In the genomic region with DNA sequence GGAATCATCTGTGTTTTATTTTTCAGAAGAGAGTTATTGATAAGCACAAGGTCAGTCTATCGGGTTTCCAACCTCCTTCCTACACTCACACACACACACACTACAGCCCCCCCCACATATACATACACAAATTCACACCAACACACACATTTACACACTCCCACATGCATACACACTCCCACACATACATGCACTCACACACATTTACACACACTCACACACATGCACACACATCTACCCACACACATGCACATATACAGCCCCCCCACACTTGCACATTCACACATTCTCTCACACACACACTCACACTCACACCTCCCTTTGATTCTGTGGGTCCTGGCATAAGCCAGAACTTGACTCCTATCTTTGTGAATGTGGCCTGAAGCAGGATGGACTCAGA, we compare ENCODE assay signal across 10 cellular contexts. TPM values are rescaled to one million over a fixed set of nuclear protein-coding genes. Genes with fewer than 3 reads are reported as not detected.
"Had no signal": no experiment of that assay in that cellular context is flagged by ENCODE, and none has a peak within 500 bp of the region (broad histone marks: within the 10 kb centered on the region; RNA-seq: fewer than 3 reads in every experiment).

No MANE protein-coding gene starts in this region.

- H2AFZ ChIP-seq: GM23248 had no signal

- ATAC-seq: K562 had no signal

- H3K4me3 Mint-ChIP-seq: H9, HFFc6 had no signal

- FAIRE-seq: H54, K562 had no signal

- H3K9ac ChIP-seq: GM23248 had no signal

- DNase-seq: GM23248, GOT3, H9, HCEC 1CT, HFFc6, KG1 had no signal

- H3K4me3 ChIP-seq: GM23248, K562 had no signal

- H3K4me1 Mint-ChIP-seq: H9 had no signal

- H3K9me3 Mint-ChIP-seq: H9 had no signal

- H3K27ac Mint-ChIP-seq: H9, HFFc6 had no signal

- H3K27ac ChIP-seq: GM23248, HL-60 had no signal

RNA-seq across cellular contexts. Expression of gene PAX1, which starts 34.5 kb away (rescaled TPM):
- total RNA-seq: GM23248, H9, HFFc6, HT1080, K562 had no signal
- polyA plus RNA-seq: GM23248, K562 had no signal
